Comparison of ENCODE assay signal across 8 cellular contexts in the genomic region with DNA sequence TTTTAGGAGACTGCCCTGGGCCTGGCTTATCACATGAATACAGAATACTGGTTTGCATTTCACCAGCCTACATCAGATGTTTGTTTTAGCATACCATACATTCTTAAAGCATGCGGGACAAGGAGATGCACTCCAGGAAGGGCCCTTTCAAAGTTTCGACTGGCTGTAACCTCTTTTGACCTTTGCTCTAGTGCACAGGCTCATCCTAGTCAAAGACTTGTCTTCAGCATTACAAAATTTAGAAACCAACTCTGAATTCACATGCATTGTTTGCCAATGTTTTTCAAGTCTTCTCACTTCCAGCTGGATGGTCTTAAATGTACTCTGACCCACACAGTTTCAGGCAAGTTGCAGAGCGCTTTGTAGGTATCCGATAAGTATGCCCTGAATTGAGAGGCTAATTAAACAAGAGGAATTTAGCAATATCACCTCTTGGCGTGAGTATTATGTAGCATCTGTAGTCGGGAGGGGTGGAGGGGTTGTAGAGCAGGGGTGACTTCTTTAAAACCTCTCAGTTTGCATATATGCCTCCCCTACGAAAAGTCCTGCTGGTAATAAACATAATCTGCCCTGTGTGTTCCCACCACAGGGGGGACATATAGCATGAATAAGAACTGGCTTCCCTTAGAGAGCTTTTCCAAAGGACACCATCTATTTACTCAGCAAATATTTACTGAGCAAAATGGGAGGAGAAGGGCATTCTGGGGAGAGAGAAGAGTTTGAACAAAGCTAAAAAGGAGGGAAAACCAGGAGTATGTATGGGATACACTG. TPM values are rescaled to one million over a fixed set of nuclear protein-coding genes. Genes with fewer than 3 reads are reported as not detected.
DNase-seq lines count a peak whose midpoint lies in the region; ATAC-seq, FAIRE-seq and TF ChIP-seq lines count a peak whose summit lies in the region.

No MANE protein-coding gene starts in this region.

- no peak for FAIRE-seq in HTR-8/SVneo (lab: Jason Lieb, UNC)
- FAIRE-seq in GM12892 (lab: Jason Lieb, UNC): no peak

- H3K9ac ChIP-seq in SK-N-MC (ENCODE audit: insufficient read length): peak overlapping the region; percentile 7

- no peak for TF ChIP-seq POLR2A in GM12892 (IDR thresholded peaks at IDR 0.05; ENCODE audit: low read depth, low read length)

- H3K4me3 ChIP-seq in SK-N-MC: peak overlapping the region; percentile 40
- H3K4me3 ChIP-seq in iPS-18c (ENCODE audit: insufficient read depth, low read depth, low read length): peak overlapping the region; percentile 11; the same call in 1 of the 2 replicates

- intact Hi-C loops in posterior cingulate gyrus (cut with DNase I): no loop called here

- peak; percentile 53 for DNase-seq in HTR-8/SVneo (ENCODE audit: insufficient read length, low spot score)
- DNase-seq in SK-N-MC (ENCODE audit: low read depth, low spot score): no peak
- DNase-seq in posterior cingulate gyrus: no peak
- no peak for DNase-seq in GM12892 (ENCODE audit: insufficient read length)
- no peak for DNase-seq in stimulated activated CD4-positive, alpha-beta T cell treated with anti-CD3 and anti-CD28 coated beads, Interleukin-2, amount 100 ng/mL, for 48 hours

- H3K27ac ChIP-seq in 22Rv1 (peak overlapping the region; percentile 94), SK-N-MC (peak overlapping the region; percentile 77)

- no peaks in the 10 kb centered on the region for H3K36me3 ChIP-seq in SK-N-MC (ENCODE audit: insufficient read depth, low read length)

- ATAC-seq in HG02571 (IDR thresholded peaks at IDR 0.05; ENCODE audit: unreplicated experiment): no peak

- TF ChIP-seq CTCF in 22Rv1 (IDR thresholded peaks at IDR 0.05): 0 out of 2 replicates have a peak, but pooled peaks have one; percentile 17

- H3K9me3 ChIP-seq in SK-N-MC (ENCODE audit: low read depth, low read length) (no peaks in the 10 kb centered on the region), iPS-18c (ENCODE audit: control insufficient read depth, insufficient read depth, low read length) (no peaks in the 10 kb centered on the region)

RNA-seq across cellular contexts. Expression of gene AHCYL1, which starts 24.4 kb away (rescaled TPM):
- 45.0 TPM for polyA plus RNA-seq in GM12892 (2012; ENCODE audit: missing spikeins)

RNA-seq across cellular contexts. Expression of gene CSF1, which starts 49.5 kb away (rescaled TPM):
- 10.9 TPM for polyA plus RNA-seq in GM12892 (2012; ENCODE audit: missing spikeins)
